In genomic region chr2:173943738-173944137, GRCh38 we compare ENCODE assay signal across 1 cellular context.
TF ChIP-seq lines count a peak whose summit lies in the region.

No MANE protein-coding gene starts in this region.

TF ChIP-seq in endothelial cell of umbilical vein, 7 proteins besides CTCF, POLR2A, EP300 and RAD21:
- no peak for TF ChIP-seq MYC (IDR thresholded peaks at IDR 0.05; ENCODE audit: low read depth, low read length)
- no peak for TF ChIP-seq EZH2 (IDR thresholded peaks at IDR 0.05; ENCODE audit: borderline replicate concordance, low read depth, low read length, severe bottlenecking)
- no peak for TF ChIP-seq JUN (IDR thresholded peaks at IDR 0.05; ENCODE audit: borderline replicate concordance, insufficient read depth, insufficient read length, low read depth)
- TF ChIP-seq POLR2AphosphoS5 (IDR thresholded peaks at IDR 0.05; ENCODE audit: insufficient read depth, low read depth, low read length): no peak
- no peak for TF ChIP-seq FOS (IDR thresholded peaks at IDR 0.05; ENCODE audit: borderline replicate concordance, insufficient read depth, low read length)
- TF ChIP-seq, protein P1, sequence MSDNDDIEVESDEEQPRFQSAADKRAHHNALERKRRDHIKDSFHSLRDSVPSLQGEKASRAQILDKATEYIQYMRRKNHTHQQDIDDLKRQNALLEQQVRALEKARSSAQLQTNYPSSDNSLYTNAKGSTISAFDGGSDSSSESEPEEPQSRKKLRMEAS (IDR thresholded peaks at IDR 0.05; ENCODE audit: insufficient read depth, insufficient read length): no peak
- TF ChIP-seq GATA2 (IDR thresholded peaks at IDR 0.05; ENCODE audit: insufficient read depth, insufficient read length, low read depth, low read length): no peak
